Comparison of ENCODE assay signal across 9 cellular contexts in the genomic region with DNA sequence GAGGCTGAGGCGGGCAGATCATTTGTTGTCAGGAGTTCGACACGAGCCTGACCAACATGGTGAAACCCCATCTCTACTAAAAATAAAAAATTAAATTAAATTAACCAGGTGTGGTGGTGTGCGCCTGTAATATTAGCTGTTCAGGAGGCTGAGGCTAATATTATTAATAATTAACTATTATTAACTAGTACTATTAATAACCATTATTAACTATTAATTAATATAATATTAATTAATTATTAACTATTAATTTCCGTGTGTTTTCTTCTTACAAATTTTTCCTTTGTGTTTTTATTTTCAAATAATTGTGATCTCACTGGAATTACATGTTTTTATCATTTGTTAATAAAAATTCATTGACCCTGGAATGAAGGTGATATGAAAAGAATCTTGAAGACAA.
"Had no signal": no experiment of that assay in that cellular context is flagged by ENCODE, and none has a peak within 500 bp of the region (broad histone marks: within the 10 kb centered on the region; RNA-seq: fewer than 3 reads in every experiment).

No MANE protein-coding gene starts in this region.

- H3K36me3 ChIP-seq: HAP-1 had no signal

- ATAC-seq: HCT116 had no signal

- DNase-seq: GM23248, GOT3, H7, HFFc6, IMR-90, KBM-7 had no signal

- FAIRE-seq: HTR-8/SVneo had no signal

- H3K27ac ChIP-seq: GM23248 had no signal

- H3K4me3 ChIP-seq: GM23248, HAP-1 had no signal

- H3K4me3 Mint-ChIP-seq: HFFc6 had no signal

- H3K9me3 ChIP-seq: HAP-1 had no signal

- H3K27ac Mint-ChIP-seq: HFFc6 had no signal

- H3K9ac ChIP-seq: GM23248 had no signal
